In genomic region chr7:1457059-1457948, GRCh38 we compare ENCODE assay signal across 10 cellular contexts. TPM values are rescaled to one million over a fixed set of nuclear protein-coding genes. Genes with fewer than 3 reads are reported as not detected.
DNase-seq lines count a peak whose midpoint lies in the region; ATAC-seq and TF ChIP-seq lines count a peak whose summit lies in the region.
"Had no signal": no experiment of that assay in that cellular context is flagged by ENCODE, and none has a peak within 500 bp of the region (broad histone marks: within the 10 kb centered on the region; RNA-seq: fewer than 3 reads in every experiment).

No MANE protein-coding gene starts in this region.

- H3K4me1 ChIP-seq in CD8-positive, alpha-beta memory T cell (ENCODE audit: insufficient read depth, low read length), result peaks cover 14% of the 10 kb centered on the region
- peaks cover 27% of the 10 kb centered on the region for H3K4me1 ChIP-seq in RWPE2 (ENCODE audit: insufficient read depth, poor library complexity, severe bottlenecking)

- POLR2A ChIA-PET in CD8-positive, alpha-beta memory T cell (lab: Charles Lee), result no interaction called here

- H3K4me3 Mint-ChIP-seq in CD8-positive, alpha-beta memory T cell, result peak overlapping the region in 3 of 7 donors; percentile 18 to 45 (median 28)

- ATAC-seq in RWPE2 (ENCODE audit: low read depth) (no peak), HG03139 (IDR thresholded peaks at IDR 0.05; ENCODE audit: unreplicated experiment) (no peak)

- H3K36me3 Mint-ChIP-seq in CD8-positive, alpha-beta memory T cell, result peaks cover 0 to 1% (median 0%) of the 10 kb centered on the region in 3 donors

- no peak for DNase-seq in CD8-positive, alpha-beta memory T cell
- no peak for DNase-seq in RWPE2 (ENCODE audit: low spot score)
- DNase-seq in erythroblast (lab: John Stamatoyannopoulos, UW), result peak; percentile 82 to 93
- no peak for DNase-seq in retinal pigment epithelial cell (ENCODE audit: low read depth)
- DNase-seq in NCI-H128 (lab: John Stamatoyannopoulos, UW; ENCODE audit: unreplicated experiment), result no peak
- DNase-seq in NCI-H1436 treated with DMSO at 0.1 percent for 48 hours (lab: John Stamatoyannopoulos, UW), result no peak
- DNase-seq in DMS79 treated with DMSO at 0.1 percent for 48 hours (lab: John Stamatoyannopoulos, UW), result no peak
- DNase-seq: effector CD4-positive, alpha-beta T cell; NCI-H1694 had no signal

- TF ChIP-seq POLR2A in erythroblast (IDR thresholded peaks at IDR 0.05; ENCODE audit: low read length), result peak; percentile 68

- H3K27me3 Mint-ChIP-seq in CD8-positive, alpha-beta memory T cell, result no peaks in the 10 kb centered on the region

- H3K9me3 ChIP-seq in CD8-positive, alpha-beta memory T cell (ENCODE audit: low read length), result no peaks in the 10 kb centered on the region
- H3K9me3 ChIP-seq in RWPE2 (ENCODE audit: severe bottlenecking), result no peaks in the 10 kb centered on the region

- CTCF ChIA-PET in CD8-positive, alpha-beta memory T cell (lab: Charles Lee), result interaction anchor here (1.3 to 2.0 kb wide), 3 partner anchors 17 to 25 kb away, joined by 4 to 14 read pairs (median 7); no protein-coding TSS in a partner anchor

- H3K27ac Mint-ChIP-seq in CD8-positive, alpha-beta memory T cell, result peak overlapping the region in 2 of 8 donors; percentile 33 to 43

- H3K9me3 Mint-ChIP-seq in CD8-positive, alpha-beta memory T cell, result no peaks in the 10 kb centered on the region

- H3K27me3 ChIP-seq in CD8-positive, alpha-beta memory T cell (ENCODE audit: insufficient read depth, low read length, poor library complexity, severe bottlenecking), result no peaks in the 10 kb centered on the region
- H3K27me3 ChIP-seq in RWPE2 (ENCODE audit: insufficient read depth, poor library complexity, severe bottlenecking), result no peaks in the 10 kb centered on the region

- peak overlapping the region; percentile 28 for H3K4me3 ChIP-seq in CD8-positive, alpha-beta memory T cell (ENCODE audit: low read length)
- H3K4me3 ChIP-seq in RWPE2 (ENCODE audit: severe bottlenecking), result peak overlapping the region; percentile 52
- H3K4me3 ChIP-seq in retinal pigment epithelial cell (ENCODE audit: low read length), result peak overlapping the region; percentile 77

- TF ChIP-seq CTCF in RWPE2 (IDR thresholded peaks at IDR 0.05; ENCODE audit: poor library complexity, severe bottlenecking) (no peak), retinal pigment epithelial cell (conservative IDR thresholded peaks at IDR 0.05; ENCODE audit: low read depth, low read length) (no peak)

- H3K36me3 ChIP-seq in CD8-positive, alpha-beta memory T cell (ENCODE audit: insufficient read depth, low read length), result no peaks in the 10 kb centered on the region
- no peaks in the 10 kb centered on the region for H3K36me3 ChIP-seq in RWPE2 (ENCODE audit: low read depth)

- peak overlapping the region; percentile 67 for H3K27ac ChIP-seq in CD8-positive, alpha-beta memory T cell (ENCODE audit: low read depth, low read length)
- H3K27ac ChIP-seq in RWPE2 (ENCODE audit: poor library complexity, severe bottlenecking), result peak overlapping the region; percentile 82

- peaks cover 7 to 33% (median 10%) of the 10 kb centered on the region in 3 donors for H3K4me1 Mint-ChIP-seq in CD8-positive, alpha-beta memory T cell

RNA-seq across cellular contexts. Expression of gene MICALL2, which starts 2.0 kb away (rescaled TPM):
- 1 to 10 TPM; 2.1 to 2.3 TPM for total RNA-seq in CD8-positive, alpha-beta memory T cell
- polyA plus RNA-seq in CD8-positive, alpha-beta memory T cell, result 0.71 TPM

RNA-seq across cellular contexts. Expression of gene INTS1, which starts 46.9 kb away (rescaled TPM):
- total RNA-seq in CD8-positive, alpha-beta memory T cell, result 100 to 1,000 TPM in 1 of 2 experiments, 10 to 100 TPM in 1; 96.6 to 111 TPM
- 26.1 TPM for polyA plus RNA-seq in CD8-positive, alpha-beta memory T cell

Comparison
In these comparisons a context has a peak if more than half of its experiments do, and no peak if none do; other contexts are left out.
1. DNase-seq: peak in erythroblast (2 of 2); none in CD8-positive, alpha-beta memory T cell (0 of 5), RWPE2 (single experiment), retinal pigment epithelial cell (single experiment), NCI-H128 (single experiment), NCI-H1436 treated with DMSO at 0.1 percent for 48 hours (single experiment) and DMS79 treated with DMSO at 0.1 percent for 48 hours (single experiment).
2. Peak in every context shown above with its lines, with median percentiles within 50 percentile points of each other: H3K4me3 ChIP-seq.